In the genomic region with DNA sequence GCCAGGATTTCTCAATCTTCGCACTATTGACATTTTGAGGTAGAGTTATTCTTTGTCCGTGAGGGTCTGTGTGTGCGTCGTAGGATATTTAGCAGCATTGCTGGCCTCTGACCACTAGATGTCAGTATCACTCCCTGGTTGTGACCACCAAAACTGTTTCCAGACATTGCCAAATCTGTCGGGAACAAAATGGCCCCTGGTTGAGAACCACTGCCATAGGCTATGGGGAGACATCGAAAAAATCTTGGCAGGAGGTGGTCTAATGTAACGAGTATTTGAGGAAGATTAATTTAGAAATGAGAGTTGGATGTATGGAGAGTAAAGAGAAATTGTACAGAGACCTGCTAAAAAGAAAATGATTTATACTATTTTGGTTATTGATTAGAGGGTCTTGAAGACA, we compare ENCODE assay signal across 8 cellular contexts.
DNase-seq lines count a peak whose midpoint lies in the region; ATAC-seq and TF ChIP-seq lines count a peak whose summit lies in the region.

No MANE protein-coding gene starts in this region.

- POLR2A ChIA-PET in BJ (lab: Charles Lee): no interaction called here

- no peaks in the 10 kb centered on the region for H3K27me3 Mint-ChIP-seq in T-helper 2 cell treated with Interferon-gamma antibody and Interleukin-4, amounts not matched to agents 5 μg/mL and 100 μg/mL, for 36 hours (ENCODE audit: low read depth)

- peak; percentile 68 for TF ChIP-seq CTCF in BJ (IDR thresholded peaks at IDR 0.05; ENCODE audit: insufficient read depth, low read depth, low read length)
- TF ChIP-seq CTCF in colonic mucosa (IDR thresholded peaks at IDR 0.05): peak; percentile 85
- peak; percentile 62 to 87 for TF ChIP-seq CTCF in left lung (IDR thresholded peaks at IDR 0.05)

- H3K9ac ChIP-seq in colonic mucosa (ENCODE audit: low read depth in 2 of 2, low read length in 2 of 2): no peak overlapping the region

- H3K4me3 Mint-ChIP-seq in T-helper 2 cell treated with Interferon-gamma antibody and Interleukin-4, amounts not matched to agents 5 μg/mL and 100 μg/mL, for 36 hours: no peak overlapping the region

- H3K27me3 ChIP-seq in BJ (ENCODE audit: control insufficient read depth, insufficient read depth, low read length) (no peaks in the 10 kb centered on the region), colonic mucosa (no peaks in the 10 kb centered on the region), left lung (no peaks in the 10 kb centered on the region)

- no peaks in the 10 kb centered on the region for H3K4me1 ChIP-seq in colonic mucosa
- no peaks in the 10 kb centered on the region for H3K4me1 ChIP-seq in left lung

- H3K9me3 ChIP-seq in colonic mucosa (no peaks in the 10 kb centered on the region), left lung (no peaks in the 10 kb centered on the region)

- no peaks in the 10 kb centered on the region for H3K9me3 Mint-ChIP-seq in T-helper 2 cell treated with Interferon-gamma antibody and Interleukin-4, amounts not matched to agents 5 μg/mL and 100 μg/mL, for 36 hours

- no peak overlapping the region for H3K27ac ChIP-seq in colonic mucosa
- H3K27ac ChIP-seq in left lung: no peak overlapping the region

- H3K4me3 ChIP-seq in BJ (ENCODE audit: low read depth, low read length) (no peak overlapping the region), colonic mucosa (no peak overlapping the region), left lung (no peak overlapping the region)

- ATAC-seq in GM18870 (IDR thresholded peaks at IDR 0.05; ENCODE audit: unreplicated experiment): peak; percentile 61
- peak; percentile 90 for ATAC-seq in left lung
- ATAC-seq in HG03442 (IDR thresholded peaks at IDR 0.05; ENCODE audit: unreplicated experiment): no peak

- intact Hi-C loops in colonic mucosa (cut with DNase I): loop anchor here (10.0 kb wide), 1 partner anchor 149 kb away; no protein-coding TSS in a partner anchor
- intact Hi-C loops in left lung (cut with DNase I): loop anchor here in 1 of 2 donors (10.0 kb wide), 1 partner anchor 149 kb away; no protein-coding TSS in a partner anchor

- DNase-seq in BJ (ENCODE audit: low read depth): no peak
- peak; percentile 51 for DNase-seq in NCI-H1105 (lab: John Stamatoyannopoulos, UW)
- DNase-seq in T-helper 2 cell treated with Interferon-gamma antibody and Interleukin-4, amounts not matched to agents 5 μg/mL and 100 μg/mL, for 36 hours (ENCODE audit: low spot score): peak; percentile 3
- peak; percentile 33 for DNase-seq in colonic mucosa
- DNase-seq in left lung: no peak
- peak; percentile 36 for DNase-seq in stimulated activated CD4-positive, alpha-beta T cell treated with anti-CD3 and anti-CD28 coated beads, Interleukin-4, amount 100 ng/mL, for 24 hours

- H3K36me3 Mint-ChIP-seq in T-helper 2 cell treated with Interferon-gamma antibody and Interleukin-4, amounts not matched to agents 5 μg/mL and 100 μg/mL, for 36 hours (ENCODE audit: low read depth): peaks cover 25% of the 10 kb centered on the region

- no peak overlapping the region for H3K27ac Mint-ChIP-seq in T-helper 2 cell treated with Interferon-gamma antibody and Interleukin-4, amounts not matched to agents 5 μg/mL and 100 μg/mL, for 36 hours

- no peaks in the 10 kb centered on the region for H3K36me3 ChIP-seq in BJ (ENCODE audit: control insufficient read depth, insufficient read depth, low read length)
- H3K36me3 ChIP-seq in colonic mucosa: no peaks in the 10 kb centered on the region
- H3K36me3 ChIP-seq in left lung: peaks cover 0 to 11% of the 10 kb centered on the region in 2 donors

- peaks cover 10% of the 10 kb centered on the region for H3K4me1 Mint-ChIP-seq in T-helper 2 cell treated with Interferon-gamma antibody and Interleukin-4, amounts not matched to agents 5 μg/mL and 100 μg/mL, for 36 hours (ENCODE audit: low read depth)

- CTCF ChIA-PET in BJ (lab: Yijun Ruan, JAX): no interaction called here

Comparison
In these comparisons a context has a peak if more than half of its experiments do, and no peak if none do; other contexts are left out.
1. DNase-seq: peak in NCI-H1105 (single experiment), T-helper 2 cell treated with Interferon-gamma antibody and Interleukin-4, amounts not matched to agents 5 μg/mL and 100 μg/mL, for 36 hours (single experiment), colonic mucosa (single experiment) and stimulated activated CD4-positive, alpha-beta T cell treated with anti-CD3 and anti-CD28 coated beads, Interleukin-4, amount 100 ng/mL, for 24 hours (single experiment); none in BJ (single experiment) and left lung (0 of 2).
2. Peak in every context shown above with its lines, with median percentiles within 50 percentile points of each other: CTCF ChIP-seq.